ENCODE assay signal across 11 cellular contexts in genomic region chr12:124675881-124676688, GRCh38.
A peak's percentile ranks its signal among the peaks of the same experiment; 100 is the strongest.
DNase-seq lines count a peak whose midpoint lies in the region; ATAC-seq, FAIRE-seq and TF ChIP-seq lines count a peak whose summit lies in the region.
"Had no signal": no experiment of that assay in that cellular context is flagged by ENCODE, and none has a peak within 500 bp of the region (broad histone marks: within the 10 kb centered on the region; RNA-seq: fewer than 3 reads in every experiment).

No MANE protein-coding gene starts in this region.

- H2AK5ac ChIP-seq in H1 (ENCODE audit: low read depth, low read length), result no peak overlapping the region

- no peak overlapping the region for H3K4ac ChIP-seq in H1 (replicated peaks; ENCODE audit: insufficient read length, low read depth, low read length)

- H4K5ac ChIP-seq in H1 (ENCODE audit: insufficient read length, low read depth, low read length), result no peak overlapping the region

- H3K9ac ChIP-seq in H1 (replicated peaks in 1 of 4; ENCODE audit: extremely low read depth in 1 of 4, low read depth in 3 of 4, low read length in 3 of 4) (no peak overlapping the region), mucosa of stomach (ENCODE audit: low read length) (peak overlapping the region; percentile 29)

- TF ChIP-seq EP300 in H1 (IDR thresholded peaks at IDR 0.05; ENCODE audit: borderline replicate concordance in 1 of 2, low read depth in 2 of 2, low read length in 2 of 2) (no peak), upper lobe of left lung (IDR thresholded peaks at IDR 0.05) (no peak)

- H3K56ac ChIP-seq in H1 (replicated peaks; ENCODE audit: insufficient read length, low read depth, low read length), result no peak overlapping the region

- 86% methylated on average over 33 of the region's 33 CpGs; no CpG with 5 or more reads in 1 of the 2 experiments for WGBS in H1 (ENCODE audit: extremely low coverage in 1 of 2, insufficient coverage in 1 of 2, insufficient read length in 1 of 2, insufficient replicate concordance in 2 of 2, low coverage in 1 of 2, low lambda C conversion rate in 2 of 2, missing lambda C conversion rate in 1 of 2), 2 experiments
- 53 to 61% methylated on average over 19 to 32 of the region's 33 CpGs for WGBS in upper lobe of left lung, 2 donors

- H3K9me3 ChIP-seq in H1 (ENCODE audit: insufficient read depth in 2 of 2, low read depth in 1 of 2, low read length in 1 of 2) (peaks cover 0 to 7% of the 10 kb centered on the region in 2 experiments; a peak in 2 of 4 replicates), mucosa of stomach (ENCODE audit: control insufficient read depth, low read length) (no peaks in the 10 kb centered on the region), upper lobe of left lung (no peaks in the 10 kb centered on the region)

- POLR2A ChIA-PET in H1 (lab: Charles Lee; ENCODE audit: partially characterized antibody), result interaction anchor here (0.6 to 2.0 kb wide), 4 partner anchors 9 to 25 kb away, joined by 3 to 4 read pairs (median 3); no protein-coding TSS in a partner anchor

- H2BK15ac ChIP-seq in H1 (ENCODE audit: low read length), result peak overlapping the region; percentile 100

- peak overlapping the region; percentile 18 for H3K14ac ChIP-seq in H1 (ENCODE audit: insufficient read length)

- H3K4me2 ChIP-seq in H1 (ENCODE audit: insufficient read depth in 1 of 2, low read depth in 2 of 2, low read length in 2 of 2), result no peak overlapping the region

- no peak overlapping the region for H2BK120ac ChIP-seq in H1 (replicated peaks; ENCODE audit: low read depth, low read length)

- FAIRE-seq in H1 (lab: Jason Lieb, UNC), result no peak

- H3K27ac Mint-ChIP-seq in activated naive CD4-positive, alpha-beta T cell treated with anti-CD3 and anti-CD28 coated beads, Interleukin-2, amount 50 U/mL, for 72 hours, result peak overlapping the region in 1 of 2 donors; percentile 33
- H3K27ac Mint-ChIP-seq: effector memory CD8-positive, alpha-beta T cell had no signal

- H3K79me1 ChIP-seq in H1 (ENCODE audit: low read depth, low read length), result no peaks in the 10 kb centered on the region; the same call in 1 of the 2 replicates

- H2BK12ac ChIP-seq in H1 (ENCODE audit: low read depth, low read length), result peak overlapping the region; percentile 43; the same call in 1 of the 2 replicates

- TF ChIP-seq POLR2A in H1 (IDR thresholded peaks at IDR 0.05; ENCODE audit: control extremely low read depth in 1 of 2, low read depth in 2 of 2, low read length in 2 of 2) (no peak), upper lobe of left lung (IDR thresholded peaks at IDR 0.05) (no peak)

- H3K36me3 ChIP-seq in H1 (ENCODE audit: control insufficient read depth in 2 of 4, insufficient read depth in 4 of 4, low read length in 3 of 4) (no peaks in the 10 kb centered on the region), mucosa of stomach (ENCODE audit: control insufficient read depth, insufficient read depth, low read length) (no peaks in the 10 kb centered on the region), upper lobe of left lung (no peaks in the 10 kb centered on the region)

- H2BK5ac ChIP-seq in H1 (ENCODE audit: low read depth, low read length), result peak overlapping the region; percentile 82

- TF ChIP-seq CTCF in H1 (IDR thresholded peaks at IDR 0.05; ENCODE audit: control extremely low read depth in 1 of 3, insufficient read depth in 1 of 3, low read depth in 1 of 3, low read length in 3 of 3) (no peak), upper lobe of left lung (IDR thresholded peaks at IDR 0.05) (no peak)

- CTCF ChIA-PET in H1 (lab: Charles Lee; ENCODE audit: partially characterized antibody), result interaction anchor here (0.7 to 1.2 kb wide), 3 partner anchors 44 to 91 kb away, joined by 3 read pairs; no protein-coding TSS in a partner anchor

- peak overlapping the region; percentile 5 for H4K91ac ChIP-seq in H1 (replicated peaks; ENCODE audit: insufficient read length, low read length)

- H3K27ac ChIP-seq in H1 (ENCODE audit: low read depth, low read length) (no peak overlapping the region), upper lobe of left lung (peak overlapping the region in 2 of 4 donors; percentile 36 to 56)

- H3K23ac ChIP-seq in H1 (ENCODE audit: insufficient read length), result no peak overlapping the region

- H3K79me2 ChIP-seq in H1 (ENCODE audit: control insufficient read depth in 1 of 2, insufficient read depth in 2 of 2, low read length in 2 of 2), result no peaks in the 10 kb centered on the region

- TF ChIP-seq RAD21 in H1 (IDR thresholded peaks at IDR 0.05 in 1 of 2, conservative IDR thresholded peaks at IDR 0.05 in 1 of 2; ENCODE audit: low read depth in 2 of 2, low read length in 2 of 2), result no peak

- H3K4me3 ChIP-seq in H1 (ENCODE audit: extremely low read depth in 1 of 4, insufficient read depth in 2 of 4, low read depth in 3 of 4, low read length in 4 of 4) (no peak overlapping the region), mucosa of stomach (ENCODE audit: low read length) (no peak overlapping the region), upper lobe of left lung (peak overlapping the region in 1 of 4 donors; percentile 11)

- DNase-seq in NCI-H2227 (lab: John Stamatoyannopoulos, UW; ENCODE audit: unreplicated experiment) (peak; percentile 28), NCI-H2227 treated with DMSO at 0.1 percent for 48 hours (lab: John Stamatoyannopoulos, UW) (no peak), H1 (ENCODE audit: low read depth in 1 of 2, low spot score in 2 of 2) (no peak), upper lobe of left lung (peak; percentile 32 to 67), NCI-H1930 (lab: John Stamatoyannopoulos, UW) (no peak), NCI-H526 (lab: John Stamatoyannopoulos, UW) (no peak)
- no peak for DNase-seq in activated naive CD4-positive, alpha-beta T cell treated with anti-CD3 and anti-CD28 coated beads, Interleukin-2, amount 50 U/mL, for 72 hours (ENCODE audit: low spot score in 2 of 2)
- DNase-seq: 8988T; effector memory CD8-positive, alpha-beta T cell; NCI-H2081 treated with DMSO at 0.1 percent for 48 hours had no signal

- H4K20me1 ChIP-seq in H1 (replicated peaks in 1 of 2; ENCODE audit: control insufficient read depth in 1 of 2, insufficient read depth in 2 of 2, low read length in 2 of 2), result peaks cover 0 to 6% of the 10 kb centered on the region in 2 experiments

- ATAC-seq in upper lobe of left lung (ENCODE audit: low FRiP score in 2 of 2), result peak in 1 of 2 donors; percentile 65
- ATAC-seq in activated naive CD4-positive, alpha-beta T cell treated with anti-CD3 and anti-CD28 coated beads, Interleukin-2, amount 50 U/mL, for 72 hours, result no peak
- ATAC-seq: effector memory CD8-positive, alpha-beta T cell had no signal

- H3K23me2 ChIP-seq in H1 (ENCODE audit: low read depth, low read length), result peaks cover 11% of the 10 kb centered on the region; the same call in 1 of the 2 replicates

- H2AFZ ChIP-seq in H1 (ENCODE audit: low read length), result no peak overlapping the region

- no peaks in the 10 kb centered on the region for H3K9me3 Mint-ChIP-seq in activated naive CD4-positive, alpha-beta T cell treated with anti-CD3 and anti-CD28 coated beads, Interleukin-2, amount 50 U/mL, for 72 hours
- H3K9me3 Mint-ChIP-seq: effector memory CD8-positive, alpha-beta T cell had no signal

- H3K27me3 ChIP-seq in H1 (replicated peaks in 1 of 4; ENCODE audit: control insufficient read depth in 3 of 4, extremely low read depth in 1 of 4, insufficient read depth in 3 of 4, low read length in 3 of 4) (no peaks in the 10 kb centered on the region; a peak in 1 of 7 replicates), mucosa of stomach (ENCODE audit: control insufficient read depth, insufficient read depth, low read length) (no peaks in the 10 kb centered on the region), upper lobe of left lung (no peaks in the 10 kb centered on the region)

- H2BK20ac ChIP-seq in H1 (ENCODE audit: low read length), result no peak overlapping the region

- no peak overlapping the region; the same call in 1 of the 2 replicates for H4K8ac ChIP-seq in H1 (ENCODE audit: extremely low read depth, insufficient read depth, low read length)

- no peaks in the 10 kb centered on the region for H3K36me3 Mint-ChIP-seq in activated naive CD4-positive, alpha-beta T cell treated with anti-CD3 and anti-CD28 coated beads, Interleukin-2, amount 50 U/mL, for 72 hours

- no peak overlapping the region; the same call in 1 of the 2 replicates for H3K18ac ChIP-seq in H1 (ENCODE audit: extremely low read depth, low read length)

- no peaks in the 10 kb centered on the region; a peak in 2 of 7 replicates for H3K4me1 ChIP-seq in H1 (replicated peaks in 1 of 4; ENCODE audit: control insufficient read depth in 3 of 4, insufficient read depth in 4 of 4, low read length in 3 of 4)
- peaks cover 13% of the 10 kb centered on the region for H3K4me1 ChIP-seq in mucosa of stomach (ENCODE audit: control insufficient read depth, insufficient read depth, low read length)
- peaks cover 15 to 29% (median 16%) of the 10 kb centered on the region in 4 donors for H3K4me1 ChIP-seq in upper lobe of left lung

TF ChIP-seq in H1, 55 proteins besides CTCF, POLR2A, EP300 and RAD21:
- TF ChIP-seq HDAC2 (IDR thresholded peaks at IDR 0.05; ENCODE audit: borderline replicate concordance in 1 of 2, low read depth in 2 of 2, low read length in 2 of 2), result no peak
- TF ChIP-seq CBX5 (IDR thresholded peaks at IDR 0.05; ENCODE audit: low read depth, low read length), result no peak
- no peak for TF ChIP-seq RXRA (IDR thresholded peaks at IDR 0.05; ENCODE audit: insufficient read depth, low read depth, low read length)
- TF ChIP-seq JUND (IDR thresholded peaks at IDR 0.05; ENCODE audit: low read length), result no peak
- TF ChIP-seq EZH2 (IDR thresholded peaks at IDR 0.05; ENCODE audit: low read depth, low read length, severe bottlenecking), result no peak
- no peak for TF ChIP-seq CEBPB (IDR thresholded peaks at IDR 0.05; ENCODE audit: low read depth, low read length)
- TF ChIP-seq NRF1 (IDR thresholded peaks at IDR 0.05; ENCODE audit: low read depth, low read length), result no peak
- no peak for TF ChIP-seq TEAD4 (IDR thresholded peaks at IDR 0.05; ENCODE audit: low read depth, low read length)
- TF ChIP-seq TAF1 (IDR thresholded peaks at IDR 0.05; ENCODE audit: low read depth, low read length), result no peak
- no peak for TF ChIP-seq SP4 (IDR thresholded peaks at IDR 0.05; ENCODE audit: low read length)

Comparison
In these comparisons a context has a peak if more than half of its experiments do, and no peak if none do; other contexts are left out.
1. DNase-seq: peak in NCI-H2227 (single experiment) and upper lobe of left lung (2 of 2); none in NCI-H2227 treated with DMSO at 0.1 percent for 48 hours (single experiment), H1 (0 of 2), activated naive CD4-positive, alpha-beta T cell treated with anti-CD3 and anti-CD28 coated beads, Interleukin-2, amount 50 U/mL, for 72 hours (0 of 2), NCI-H1930 (0 of 2) and NCI-H526 (0 of 2).